Comparison of ENCODE assay signal across 12 cellular contexts in genomic region chr7:5077740-5078139, GRCh38. TPM values are rescaled to one million over a fixed set of nuclear protein-coding genes. Genes with fewer than 3 reads are reported as not detected.
DNase-seq lines count a peak whose midpoint lies in the region; ATAC-seq, FAIRE-seq and TF ChIP-seq lines count a peak whose summit lies in the region.
"Had no signal": no experiment of that assay in that cellular context is flagged by ENCODE, and none has a peak within 500 bp of the region (broad histone marks: within the 10 kb centered on the region; RNA-seq: fewer than 3 reads in every experiment).

No MANE protein-coding gene starts in this region.

- intact Hi-C loops in CD8-positive, alpha-beta T cell (cut with DNase I, micrococcal nuclease), result no loop called here

- H3K27me3 Mint-ChIP-seq in CD8-positive, alpha-beta T cell (ENCODE audit: low read depth), result peaks cover 8% of the 10 kb centered on the region

- no peaks in the 10 kb centered on the region for H3K36me3 Mint-ChIP-seq in CD8-positive, alpha-beta T cell

- no peaks in the 10 kb centered on the region for H3K27me3 ChIP-seq in CD8-positive, alpha-beta T cell (ENCODE audit: insufficient read depth, low read length)

- H3K27ac ChIP-seq in CD8-positive, alpha-beta T cell (ENCODE audit: low read depth, low read length), result no peak overlapping the region
- H3K27ac ChIP-seq: psoas muscle had no signal

- H3K27ac Mint-ChIP-seq in CD8-positive, alpha-beta T cell, result no peak overlapping the region
- H3K27ac Mint-ChIP-seq: activated T-cell treated with anti-CD3 and anti-CD28 coated beads, Interleukin-2, amount 50 U/mL, for 72 hours; T-helper 17 cell had no signal

- no peak overlapping the region for H3K4me3 Mint-ChIP-seq in CD8-positive, alpha-beta T cell
- H3K4me3 Mint-ChIP-seq: central memory CD8-positive, alpha-beta T cell; T-helper 17 cell had no signal

- DNase-seq in Daoy (ENCODE audit: low read depth), result peak; percentile 37
- DNase-seq in NCI-H146 (lab: John Stamatoyannopoulos, UW), result peak; percentile 79
- peak; percentile 88 for DNase-seq in RPMI8226
- peak; percentile 29 for DNase-seq in kidney tubule cell (ENCODE audit: low spot score)
- no peak for DNase-seq in CD8-positive, alpha-beta T cell
- no peak for DNase-seq in GM19239 (ENCODE audit: insufficient read length, low spot score)
- DNase-seq: activated T-cell treated with anti-CD3 and anti-CD28 coated beads, Interleukin-2, amount 50 U/mL, for 72 hours; psoas muscle; T-helper 17 cell had no signal

- H3K4me1 Mint-ChIP-seq in CD8-positive, alpha-beta T cell (ENCODE audit: low read depth), result peaks cover 13% of the 10 kb centered on the region
- H3K4me1 Mint-ChIP-seq: central memory CD8-positive, alpha-beta T cell had no signal

- H3K36me3 ChIP-seq in CD8-positive, alpha-beta T cell (ENCODE audit: insufficient read depth, low read length), result no peaks in the 10 kb centered on the region

- no peak for ATAC-seq in CD8-positive, alpha-beta T cell
- ATAC-seq in HG02623 (IDR thresholded peaks at IDR 0.05; ENCODE audit: unreplicated experiment), result no peak
- ATAC-seq: activated T-cell treated with anti-CD3 and anti-CD28 coated beads, Interleukin-2, amount 50 U/mL, for 72 hours; psoas muscle; T-helper 17 cell had no signal

- H3K4me3 ChIP-seq in CD8-positive, alpha-beta T cell (ENCODE audit: low read depth, low read length), result no peak overlapping the region
- H3K4me3 ChIP-seq: psoas muscle had no signal

- POLR2A ChIA-PET in CD8-positive, alpha-beta T cell (lab: Charles Lee), result no interaction called here

- no peaks in the 10 kb centered on the region for H3K9me3 ChIP-seq in CD8-positive, alpha-beta T cell (ENCODE audit: low read length)
- H3K9me3 ChIP-seq: psoas muscle had no signal

- CTCF ChIA-PET in CD8-positive, alpha-beta T cell (lab: Charles Lee), result interaction anchor here (2.7 kb wide), 1 partner anchor 104 kb away, joined by 15 read pairs; no protein-coding TSS in a partner anchor

- no peaks in the 10 kb centered on the region for H3K9me3 Mint-ChIP-seq in CD8-positive, alpha-beta T cell
- H3K9me3 Mint-ChIP-seq: activated T-cell treated with anti-CD3 and anti-CD28 coated beads, Interleukin-2, amount 50 U/mL, for 72 hours; central memory CD8-positive, alpha-beta T cell had no signal

- FAIRE-seq in GM19239 (lab: Jason Lieb, UNC), result no peak
- FAIRE-seq: frontal cortex had no signal

- H3K4me1 ChIP-seq in CD8-positive, alpha-beta T cell (ENCODE audit: insufficient read depth, low read length), result no peaks in the 10 kb centered on the region
- H3K4me1 ChIP-seq: psoas muscle had no signal

- TF ChIP-seq CTCF in CD8-positive, alpha-beta T cell (IDR thresholded peaks at IDR 0.05), result no peak

RNA-seq across cellular contexts. Expression of gene RBAK, which starts 32.1 kb away (rescaled TPM):
- 8.0 and 9.7 TPM in 2 replicates for total RNA-seq in Daoy (2014; rRNA removed; shearing (Covaris generic))
- total RNA-seq in CD8-positive, alpha-beta T cell, result 10 to 100 TPM; 12.9 to 13.6 TPM

Comparison
In these comparisons a context has a peak if more than half of its experiments do, and no peak if none do; other contexts are left out.
1. DNase-seq: peak in Daoy (single experiment), NCI-H146 (single experiment), RPMI8226 (single experiment) and kidney tubule cell (single experiment); none in CD8-positive, alpha-beta T cell (0 of 7) and GM19239 (single experiment).